In genomic region chr1:181099152-181100014, GRCh38 we compare ENCODE assay signal across 1 cellular context.
TF ChIP-seq lines count a peak whose summit lies in the region.

No MANE protein-coding gene starts in this region.

TF ChIP-seq in IMR-90, 13 proteins besides CTCF, POLR2A, EP300 and RAD21 (continued from another document):
- TF ChIP-seq NFE2L2 (IDR thresholded peaks at IDR 0.05; ENCODE audit: low read depth, low read length) = no peak
- TF ChIP-seq RFX5 (IDR thresholded peaks at IDR 0.05; ENCODE audit: low read depth, low read length) = no peak
- no peak for TF ChIP-seq ELK1 (IDR thresholded peaks at IDR 0.05; ENCODE audit: borderline replicate concordance, low read depth, low read length)
- TF ChIP-seq FOS (IDR thresholded peaks at IDR 0.05; ENCODE audit: low read depth, low read length) = no peak
- no peak for TF ChIP-seq MAZ (IDR thresholded peaks at IDR 0.05; ENCODE audit: borderline replicate concordance, low read depth, low read length)
